19 cellular contexts compared by ENCODE assay signal in the genomic region with DNA sequence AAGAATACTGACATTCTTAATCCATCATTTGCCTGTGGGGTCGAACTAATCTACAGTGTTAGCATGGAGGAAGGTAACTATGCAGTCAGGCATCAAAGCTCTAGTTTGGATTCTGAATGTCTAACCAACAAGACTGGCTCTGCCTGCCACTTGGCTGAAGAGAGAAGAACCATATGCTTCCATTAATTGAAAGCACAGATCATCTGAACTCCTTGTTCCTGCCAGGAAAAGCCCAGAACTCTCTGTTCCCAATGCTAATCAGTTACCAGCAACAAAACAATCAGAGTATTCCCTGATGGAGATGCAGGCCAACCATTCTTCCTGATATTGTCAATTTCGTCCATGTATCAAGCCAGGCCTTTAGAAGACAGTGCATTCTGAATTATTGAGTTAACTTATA.
DNase-seq lines count a peak whose midpoint lies in the region; ATAC-seq, FAIRE-seq and TF ChIP-seq lines count a peak whose summit lies in the region.
"Had no signal": no experiment of that assay in that cellular context is flagged by ENCODE, and none has a peak within 500 bp of the region (broad histone marks: within the 10 kb centered on the region; RNA-seq: fewer than 3 reads in every experiment).

No MANE protein-coding gene starts in this region.

- ATAC-seq in CD4-positive, alpha-beta T cell (ENCODE audit: poor library complexity) = no peak
- ATAC-seq: activated T-cell treated with anti-CD3 and anti-CD28 coated beads, Interleukin-2, amount 50 U/mL, for 4 hours; lower lobe of right lung; natural killer cell had no signal

- H3K4me3 ChIP-seq in AG10803 (ENCODE audit: low read length) = no peak overlapping the region
- no peak overlapping the region for H3K4me3 ChIP-seq in bronchial epithelial cell (ENCODE audit: low read depth, low read length)
- H3K4me3 ChIP-seq: lower lobe of right lung, MG63, SK-N-MC had no signal

- no peak for TF ChIP-seq CTCF in AG10803 (conservative IDR thresholded peaks at IDR 0.05; ENCODE audit: low read length)
- no peak for TF ChIP-seq CTCF in bronchial epithelial cell (IDR thresholded peaks at IDR 0.05; ENCODE audit: insufficient read depth, low read length, severe bottlenecking)
- TF ChIP-seq CTCF in GM10248 (IDR thresholded peaks at IDR 0.05; ENCODE audit: control extremely low read depth, extremely low read depth, low read depth, missing control alignments) = no peak
- TF ChIP-seq CTCF in CD4-positive, alpha-beta T cell (IDR thresholded peaks at IDR 0.05) = no peak

- H3K9me3 ChIP-seq in CD4-positive, alpha-beta T cell (ENCODE audit: control insufficient read depth, low read length) = no peaks in the 10 kb centered on the region
- H3K9me3 ChIP-seq: lower lobe of right lung, MG63 had no signal

- no peaks in the 10 kb centered on the region for H3K4me1 Mint-ChIP-seq in CD4-positive, alpha-beta T cell (ENCODE audit: low read depth)
- H3K4me1 Mint-ChIP-seq: activated naive CD8-positive, alpha-beta T cell treated with anti-CD3 and anti-CD28 coated beads, Interleukin-2, amount 10 ng/mL, durations not matched to agents 7 days and 5 days; natural killer cell had no signal

- peaks cover 25% of the 10 kb centered on the region for H3K27me3 Mint-ChIP-seq in CD4-positive, alpha-beta T cell
- H3K27me3 Mint-ChIP-seq: activated naive CD8-positive, alpha-beta T cell treated with anti-CD3 and anti-CD28 coated beads, Interleukin-2, amount 10 ng/mL, durations not matched to agents 7 days and 5 days had no signal

- no peak overlapping the region for H3K4me3 Mint-ChIP-seq in CD4-positive, alpha-beta T cell
- H3K4me3 Mint-ChIP-seq: activated naive CD8-positive, alpha-beta T cell treated with anti-CD3 and anti-CD28 coated beads, Interleukin-2, amount 10 ng/mL, durations not matched to agents 7 days and 5 days; activated T-cell treated with anti-CD3 and anti-CD28 coated beads, Interleukin-2, amount 50 U/mL, for 4 hours; natural killer cell had no signal

- no peak overlapping the region for H3K27ac ChIP-seq in CD4-positive, alpha-beta T cell (ENCODE audit: low read depth, low read length)
- H3K27ac ChIP-seq: lower lobe of right lung, SK-N-MC had no signal

- H3K27me3 ChIP-seq in bronchial epithelial cell (ENCODE audit: control insufficient read depth, insufficient read depth, low read length) = no peaks in the 10 kb centered on the region
- H3K27me3 ChIP-seq in CD4-positive, alpha-beta T cell (ENCODE audit: control insufficient read depth, insufficient read depth, low read length) = no peaks in the 10 kb centered on the region
- H3K27me3 ChIP-seq: MG63 had no signal

- no peaks in the 10 kb centered on the region for H3K36me3 ChIP-seq in bronchial epithelial cell (ENCODE audit: control insufficient read depth, insufficient read depth, low read length)
- H3K36me3 ChIP-seq: lower lobe of right lung, MG63 had no signal

- H3K27ac Mint-ChIP-seq in CD4-positive, alpha-beta T cell = no peak overlapping the region
- H3K27ac Mint-ChIP-seq: activated naive CD8-positive, alpha-beta T cell treated with anti-CD3 and anti-CD28 coated beads, Interleukin-2, amount 10 ng/mL, durations not matched to agents 7 days and 5 days; natural killer cell had no signal

- intact Hi-C loops in head of caudate nucleus (cut with DNase I) = no loop called here
- intact Hi-C loops in CD4-positive, alpha-beta T cell (cut with DNase I, micrococcal nuclease) = no loop called here

- peak; percentile 40 for FAIRE-seq in bronchial epithelial cell (lab: Jason Lieb, UNC)
- no peak for FAIRE-seq in GM12892 (lab: Jason Lieb, UNC)
- FAIRE-seq: colon had no signal

- POLR2A ChIA-PET in GM10248 (lab: Yijun Ruan, JAX) = no interaction called here
- POLR2A ChIA-PET in CD4-positive, alpha-beta T cell (lab: Charles Lee) = no interaction called here

- peak; percentile 54 for DNase-seq in AG10803 (ENCODE audit: low read depth)
- DNase-seq in bronchial epithelial cell (ENCODE audit: low read depth) = no peak
- peak in 30 of 42 donors; percentile 14 to 83 (median 50) for DNase-seq in head of caudate nucleus
- DNase-seq in putamen (ENCODE audit: low spot score) = peak; percentile 47
- no peak for DNase-seq in GM12892 (ENCODE audit: insufficient read length)
- no peak for DNase-seq in GM10248 (ENCODE audit: extremely low spot score)
- no peak for DNase-seq in CD4-positive, alpha-beta T cell
- DNase-seq in AG20443 (ENCODE audit: low spot score) = no peak
- DNase-seq: activated CD4-positive, alpha-beta T cell treated with anti-CD3 and anti-CD28 coated beads, Interleukin-2, amount 50 U/mL, for 48 hours; activated naive CD8-positive, alpha-beta T cell treated with anti-CD3 and anti-CD28 coated beads, Interleukin-2, amount 10 ng/mL, durations not matched to agents 7 days and 5 days; activated T-cell treated with anti-CD3 and anti-CD28 coated beads, Interleukin-2, amount 50 U/mL, for 4 hours; lower lobe of right lung; MG63; natural killer cell; NCI-H2081 treated with DMSO at 0.1 percent for 48 hours; stimulated activated CD4-positive, alpha-beta T cell treated with anti-CD3 and anti-CD28 coated beads, Interleukin-1b, Interleukin-23, amount 100 ng/mL, for 48 hours; trophoblast cell had no signal

- H3K9me3 Mint-ChIP-seq in CD4-positive, alpha-beta T cell = peaks cover 5% of the 10 kb centered on the region
- H3K9me3 Mint-ChIP-seq: activated naive CD8-positive, alpha-beta T cell treated with anti-CD3 and anti-CD28 coated beads, Interleukin-2, amount 10 ng/mL, durations not matched to agents 7 days and 5 days had no signal

- CTCF ChIA-PET in GM10248 (lab: Yijun Ruan, JAX) = no interaction called here
- CTCF ChIA-PET in CD4-positive, alpha-beta T cell (lab: Charles Lee) = no interaction called here

- no peak for TF ChIP-seq POLR2A in GM12892 (IDR thresholded peaks at IDR 0.05; ENCODE audit: low read depth, low read length)

- H3K36me3 Mint-ChIP-seq in CD4-positive, alpha-beta T cell (ENCODE audit: low read depth) = no peaks in the 10 kb centered on the region
- H3K36me3 Mint-ChIP-seq: activated naive CD8-positive, alpha-beta T cell treated with anti-CD3 and anti-CD28 coated beads, Interleukin-2, amount 10 ng/mL, durations not matched to agents 7 days and 5 days; natural killer cell had no signal

Comparison
In these comparisons a context has a peak if more than half of its experiments do, and no peak if none do; other contexts are left out.
1. DNase-seq: peak in AG10803 (single experiment), head of caudate nucleus (30 of 42) and putamen (single experiment); none in bronchial epithelial cell (single experiment), GM12892 (single experiment), GM10248 (single experiment), CD4-positive, alpha-beta T cell (0 of 10) and AG20443 (single experiment).